ENCODE assay signal across 8 cellular contexts in the genomic region with DNA sequence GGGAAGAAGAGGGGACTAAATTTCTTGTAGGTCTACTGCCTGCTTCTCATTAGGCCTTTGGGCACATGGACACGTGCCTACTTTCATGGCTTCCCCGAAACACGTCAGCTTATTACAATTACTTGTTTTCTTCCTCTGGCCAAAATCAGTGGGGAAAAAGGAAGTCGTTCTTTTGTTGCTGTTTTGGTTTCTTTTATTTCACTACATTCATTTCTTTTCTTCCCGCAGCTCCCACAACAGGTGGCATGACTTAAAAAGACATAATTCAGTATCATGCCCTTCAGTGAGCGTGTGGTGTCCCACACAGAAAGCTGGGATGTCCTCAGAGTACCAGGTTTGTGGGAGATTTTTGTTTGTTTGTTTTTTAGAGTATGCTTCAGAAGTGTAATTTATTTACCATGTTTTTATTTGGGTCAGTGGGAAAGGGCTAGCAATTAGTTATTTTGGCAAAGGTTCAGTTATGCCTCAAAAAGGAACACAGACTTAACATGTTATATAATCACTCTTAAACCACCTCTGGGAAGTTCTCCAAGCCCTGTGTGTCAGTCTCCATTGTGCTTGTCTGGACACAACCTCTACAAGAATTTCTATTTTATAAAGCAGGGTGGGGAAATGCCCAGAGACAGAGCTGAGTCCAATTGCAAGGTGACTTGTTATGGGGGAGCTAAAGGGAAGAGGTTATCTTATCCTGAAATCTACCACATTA. TPM values are rescaled to one million over a fixed set of nuclear protein-coding genes. Genes with fewer than 3 reads are reported as not detected.
DNase-seq lines count a peak whose midpoint lies in the region; ATAC-seq, FAIRE-seq and TF ChIP-seq lines count a peak whose summit lies in the region.
"Had no signal": no experiment of that assay in that cellular context is flagged by ENCODE, and none has a peak within 500 bp of the region (broad histone marks: within the 10 kb centered on the region; RNA-seq: fewer than 3 reads in every experiment).

No MANE protein-coding gene starts in this region.

- H3K27ac ChIP-seq in astrocyte (ENCODE audit: low read depth, low read length) = no peak overlapping the region

- H3K4me1 ChIP-seq in astrocyte (ENCODE audit: insufficient read depth, low read length) = peaks cover 3% of the 10 kb centered on the region

- no peaks in the 10 kb centered on the region for H4K20me1 ChIP-seq in astrocyte (ENCODE audit: insufficient read depth, low read length)

- no peaks in the 10 kb centered on the region for H3K36me3 Mint-ChIP-seq in astrocyte (ENCODE audit: low read depth, unreplicated experiment)
- no peaks in the 10 kb centered on the region for H3K36me3 Mint-ChIP-seq in stimulated activated naive B cell treated with anti-CD40 and anti-IgM and Interleukin-4, amounts not matched to agents 10 μg/mL and 1 μg/mL and 100 μg/mL, for 72 hours

- no peaks in the 10 kb centered on the region for H3K9me3 ChIP-seq in astrocyte (ENCODE audit: insufficient read depth, low read depth, low read length)

- FAIRE-seq in astrocyte (lab: Jason Lieb, UNC) = no peak

- H3K36me3 ChIP-seq in astrocyte (ENCODE audit: insufficient read depth, low read length) = no peaks in the 10 kb centered on the region

- H3K4me3 Mint-ChIP-seq in astrocyte (ENCODE audit: unreplicated experiment) = no peak overlapping the region
- peak overlapping the region in 1 of 2 donors; percentile 1 for H3K4me3 Mint-ChIP-seq in stimulated activated naive B cell treated with anti-CD40 and anti-IgM and Interleukin-4, amounts not matched to agents 10 μg/mL and 1 μg/mL and 100 μg/mL, for 72 hours

- no peaks in the 10 kb centered on the region for H3K79me2 ChIP-seq in astrocyte (ENCODE audit: insufficient read depth, low read length)

- no peak overlapping the region for H3K27ac Mint-ChIP-seq in astrocyte (ENCODE audit: unreplicated experiment)
- H3K27ac Mint-ChIP-seq in stimulated activated naive B cell treated with anti-CD40 and anti-IgM and Interleukin-4, amounts not matched to agents 10 μg/mL and 1 μg/mL and 100 μg/mL, for 72 hours = peak overlapping the region; percentile 66

- peaks cover 5% of the 10 kb centered on the region for H3K27me3 Mint-ChIP-seq in astrocyte (ENCODE audit: low read depth, unreplicated experiment)
- peaks cover 0 to 5% of the 10 kb centered on the region in 2 donors for H3K27me3 Mint-ChIP-seq in stimulated activated naive B cell treated with anti-CD40 and anti-IgM and Interleukin-4, amounts not matched to agents 10 μg/mL and 1 μg/mL and 100 μg/mL, for 72 hours

- no peak for TF ChIP-seq CTCF in astrocyte (IDR thresholded peaks at IDR 0.05; ENCODE audit: insufficient read depth, low read depth, low read length)

- intact Hi-C loops in left cardiac atrium (cut with DNase I) = no loop called here

- no peak overlapping the region for H2AFZ ChIP-seq in astrocyte (ENCODE audit: low read depth, low read length)

- no peak overlapping the region for H3K9ac ChIP-seq in astrocyte (ENCODE audit: low read length)

- no peaks in the 10 kb centered on the region for H3K27me3 ChIP-seq in astrocyte (ENCODE audit: insufficient read depth, low read length)

- no peaks in the 10 kb centered on the region for H3K4me1 Mint-ChIP-seq in astrocyte (ENCODE audit: low read depth, unreplicated experiment)
- H3K4me1 Mint-ChIP-seq in stimulated activated naive B cell treated with anti-CD40 and anti-IgM and Interleukin-4, amounts not matched to agents 10 μg/mL and 1 μg/mL and 100 μg/mL, for 72 hours = peaks cover 8 to 11% of the 10 kb centered on the region in 2 donors

- ATAC-seq in HG03442 (IDR thresholded peaks at IDR 0.05; ENCODE audit: unreplicated experiment) (peak; percentile 40), left cardiac atrium (peak; percentile 25 to 35), GM19455 (IDR thresholded peaks at IDR 0.05; ENCODE audit: unreplicated experiment) (no peak)
- peak; percentile 49 to 51 for ATAC-seq in stimulated activated naive B cell treated with anti-CD40 and anti-IgM and Interleukin-4, amounts not matched to agents 10 μg/mL and 1 μg/mL and 100 μg/mL, for 72 hours (replicated peaks)

- peak; percentile 86 for DNase-seq in astrocyte (ENCODE audit: low read depth)
- DNase-seq in left cardiac atrium = no peak
- no peak for DNase-seq in stimulated activated naive B cell treated with anti-CD40 and anti-IgM and Interleukin-4, amounts not matched to agents 10 μg/mL and 1 μg/mL and 100 μg/mL, for 72 hours
- no peak for DNase-seq in activated CD4-positive, CD25-positive, alpha-beta regulatory T cell (lab: John Stamatoyannopoulos, UW)
- DNase-seq in DMS153 (lab: John Stamatoyannopoulos, UW) = no peak
- DNase-seq: NCI-H1092 treated with DMSO at 0.1 percent for 48 hours had no signal

- peak overlapping the region; percentile 34 for H3K4me2 ChIP-seq in astrocyte (ENCODE audit: low read length)

- no peaks in the 10 kb centered on the region for H3K9me3 Mint-ChIP-seq in astrocyte (ENCODE audit: unreplicated experiment)
- H3K9me3 Mint-ChIP-seq in stimulated activated naive B cell treated with anti-CD40 and anti-IgM and Interleukin-4, amounts not matched to agents 10 μg/mL and 1 μg/mL and 100 μg/mL, for 72 hours = no peaks in the 10 kb centered on the region

- no peak overlapping the region for H3K4me3 ChIP-seq in astrocyte (ENCODE audit: insufficient read depth, low read depth, low read length)

RNA-seq across cellular contexts. Expression of a gene that starts 44.2 kb away (rescaled TPM):
- total RNA-seq in astrocyte = 44.5 and 51.6 TPM in 2 replicates
- total RNA-seq in left cardiac atrium = 10 to 100 TPM; 59.6 to 89.9 TPM
